In genomic region chrX:119709630-119710029, GRCh38 we compare ENCODE assay signal across 6 cellular contexts.
"Had no signal": no experiment of that assay in that cellular context is flagged by ENCODE, and none has a peak within 500 bp of the region (broad histone marks: within the 10 kb centered on the region; RNA-seq: fewer than 3 reads in every experiment).

No MANE protein-coding gene starts in this region.

- DNase-seq: KBM-7, KG1 had no signal

- H3K4me2 ChIP-seq: KMS-11 had no signal

- ATAC-seq: HepG2 had no signal

- H3K9ac ChIP-seq: KMS-11 had no signal

- FAIRE-seq: HepG2, HTR-8/SVneo had no signal

- H3K27ac ChIP-seq: HL-60, KMS-11 had no signal
